3 cellular contexts compared by ENCODE assay signal in the genomic region with DNA sequence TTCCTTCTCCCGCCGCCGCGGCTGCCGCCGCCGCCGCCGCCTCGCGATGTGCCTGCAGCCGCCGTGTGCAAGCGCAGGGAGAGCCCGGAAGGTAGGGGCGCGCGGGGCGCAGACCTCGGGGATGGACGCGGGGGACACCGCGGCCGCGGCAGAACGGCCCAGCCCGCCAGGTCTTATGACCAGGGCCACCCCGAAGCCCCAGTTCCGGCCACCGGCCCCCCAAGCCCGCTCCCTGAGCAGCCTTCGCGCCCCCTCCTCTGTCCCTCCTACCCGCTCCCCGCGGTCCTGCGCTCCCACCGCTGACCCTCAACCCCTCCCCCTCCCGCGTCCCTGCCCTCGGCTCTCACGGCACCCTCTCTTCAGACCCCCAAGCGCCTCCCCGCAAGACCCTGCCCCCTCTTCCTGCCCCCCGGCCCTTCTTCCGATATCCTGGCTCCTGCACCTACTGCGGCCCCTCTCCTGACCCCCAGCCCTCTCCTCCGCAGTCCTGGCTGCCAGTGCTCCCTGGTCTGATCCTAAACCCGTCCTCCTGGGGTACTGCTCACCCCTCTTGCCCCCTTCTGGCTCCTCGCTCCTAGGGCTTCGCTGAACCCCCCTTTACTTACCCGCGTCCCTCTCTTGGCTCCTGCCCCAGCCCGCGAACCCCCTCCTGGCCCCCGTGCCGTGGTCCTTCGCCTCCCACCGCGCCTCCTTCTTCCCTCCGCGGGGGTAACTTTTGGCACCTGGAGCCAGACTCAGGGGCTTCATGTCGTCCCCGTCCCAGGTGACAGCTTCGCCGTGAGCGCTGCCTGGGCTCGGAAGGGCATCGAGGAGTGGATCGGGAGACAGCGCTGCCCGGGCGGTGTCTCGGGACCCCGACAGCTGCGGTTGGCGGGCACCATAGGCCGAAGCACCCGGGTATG.
TF ChIP-seq lines count a peak whose summit lies in the region.

No MANE protein-coding gene starts in this region.

TF ChIP-seq in GM12891, 5 proteins besides CTCF, POLR2A, EP300 and RAD21:
- TF ChIP-seq POLR2AphosphoS5 (IDR thresholded peaks at IDR 0.05; ENCODE audit: low read depth, low read length) (no peak), PAX5 (IDR thresholded peaks at IDR 0.05; ENCODE audit: insufficient read depth, low read length, severe bottlenecking) (no peak), POU2F2 (IDR thresholded peaks at IDR 0.05; ENCODE audit: low read depth, low read length) (no peak), TAF1 (IDR thresholded peaks at IDR 0.05; ENCODE audit: low read depth, low read length) (no peak)
TF ChIP-seq in GM12891: peak in this region for 0.

TF ChIP-seq in GM23338, 12 proteins besides CTCF, POLR2A, EP300 and RAD21:
- no peak for TF ChIP-seq POLR2AphosphoS5 (IDR thresholded peaks at IDR 0.05; ENCODE audit: low read depth)
- peak; percentile 42 for TF ChIP-seq EZH2 (IDR thresholded peaks at IDR 0.05; ENCODE audit: low read depth, unreplicated experiment)

TF ChIP-seq in GM12878, 131 proteins besides CTCF, POLR2A, EP300 and RAD21:
- no peak for TF ChIP-seq FOXM1 (IDR thresholded peaks at IDR 0.05; ENCODE audit: low read depth, low read length)
- TF ChIP-seq GATAD2B (conservative IDR thresholded peaks at IDR 0.05; ENCODE audit: low read depth): peak; percentile 9; the same call in 1 of the 2 replicates
- TF ChIP-seq RCOR1 (conservative IDR thresholded peaks at IDR 0.05; ENCODE audit: low read depth, low read length): no peak
- 0 out of 2 replicates have a peak, but pooled peaks have one; percentile 40 for TF ChIP-seq LARP7 (IDR thresholded peaks at IDR 0.05)
